ENCODE assay signal across 22 cellular contexts in the genomic region with DNA sequence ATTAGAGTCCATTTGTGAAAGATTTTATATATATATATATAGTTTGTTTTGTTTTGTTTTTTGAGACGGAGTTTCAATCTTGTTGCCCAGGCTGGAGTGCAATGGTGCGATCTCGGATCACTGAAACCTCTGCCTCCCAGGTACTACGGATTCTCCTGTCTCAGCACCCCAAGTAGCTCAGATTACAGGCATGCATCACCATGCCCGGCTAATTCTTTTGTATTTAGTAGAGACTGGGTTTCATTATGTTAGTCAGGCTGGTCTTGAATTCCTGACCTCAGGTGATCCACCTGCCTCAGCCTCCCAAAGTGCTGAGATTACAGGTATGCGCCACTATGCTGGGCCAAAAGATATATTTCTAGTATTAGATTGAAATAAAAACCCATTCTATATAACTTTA. TPM values are rescaled to one million over a fixed set of nuclear protein-coding genes. Genes with fewer than 3 reads are reported as not detected.
DNase-seq lines count a peak whose midpoint lies in the region; ATAC-seq, FAIRE-seq and TF ChIP-seq lines count a peak whose summit lies in the region.
"Had no signal": no experiment of that assay in that cellular context is flagged by ENCODE, and none has a peak within 500 bp of the region (broad histone marks: within the 10 kb centered on the region; RNA-seq: fewer than 3 reads in every experiment).

No MANE protein-coding gene starts in this region.

- H3K9me2 ChIP-seq in hepatocyte (replicated peaks; ENCODE audit: insufficient read depth): no peaks in the 10 kb centered on the region

- H3K9me3 Mint-ChIP-seq in Caco-2 (ENCODE audit: unreplicated experiment) (peaks cover 6% of the 10 kb centered on the region), T-cell (peaks cover 0 to 39% (median 22%) of the 10 kb centered on the region in 3 donors)

- in situ Hi-C loops in HepG2 (cut with HindIII; ENCODE audit: extremely low pct_ligation_motif_present, low pct_unique_long_range_greater_than_20kb): no loop called here

- H3K9ac ChIP-seq in liver (ENCODE audit: low read depth in 1 of 2, low read length in 2 of 2) (no peak overlapping the region), HepG2 (ENCODE audit: insufficient read depth, low read depth, low read length) (no peak overlapping the region)

- no peaks in the 10 kb centered on the region for H3K79me2 ChIP-seq in HepG2 (ENCODE audit: insufficient read depth, low read length)
- peaks cover 7% of the 10 kb centered on the region for H3K79me2 ChIP-seq in hepatocyte

- DNase-seq in HepG2 (ENCODE audit: low spot score): no peak
- peak; percentile 48 for DNase-seq in bronchial epithelial cell (ENCODE audit: low read depth)
- no peak for DNase-seq in hepatocyte (ENCODE audit: low spot score)
- no peak for DNase-seq in Caco-2
- no peak for DNase-seq in NCI-H187 (lab: John Stamatoyannopoulos, UW)
- DNase-seq in T-cell: no peak
- DNase-seq in activated gamma-delta T cell (lab: John Stamatoyannopoulos, UW): no peak
- DNase-seq: AML-193; CD4-positive, alpha-beta T cell; DMS153; DMS79; GOT3; H7 had no signal

- H3K9me3 ChIP-seq in liver (ENCODE audit: control insufficient read depth in 4 of 4, low read length in 3 of 4) (peaks cover 45 to 78% (median 47%) of the 10 kb centered on the region in 4 donors), HepG2 (ENCODE audit: low read length) (peaks cover 57% of the 10 kb centered on the region), hepatocyte (ENCODE audit: low read depth) (no peaks in the 10 kb centered on the region), Caco-2 (peaks cover 21% of the 10 kb centered on the region; the same call in 1 of the 2 replicates)

- peaks cover 0 to 2% (median 0%) of the 10 kb centered on the region in 4 donors for H3K4me1 ChIP-seq in liver (ENCODE audit: control insufficient read depth in 4 of 4, insufficient read depth in 4 of 4, low read length in 3 of 4)
- H3K4me1 ChIP-seq in HepG2 (ENCODE audit: insufficient read depth, low read length): no peaks in the 10 kb centered on the region
- H3K4me1 ChIP-seq in hepatocyte (ENCODE audit: insufficient read depth): peaks cover 5% of the 10 kb centered on the region
- H3K4me1 ChIP-seq in Caco-2: 0 out of 2 replicates have a peak, but pooled peaks cover 3% of the 10 kb centered on the region
- H3K4me1 ChIP-seq: A549 had no signal

- H3K36me3 ChIP-seq in liver (ENCODE audit: control insufficient read depth in 4 of 4, insufficient read depth in 3 of 4, low read depth in 1 of 4, low read length in 3 of 4): peaks cover 0 to 9% (median 8%) of the 10 kb centered on the region in 4 donors
- 0 out of 5 replicates have a peak, but pooled peaks cover 0 to 3% of the 10 kb centered on the region in 2 experiments for H3K36me3 ChIP-seq in HepG2 (replicated peaks in 1 of 2; ENCODE audit: control insufficient read depth in 1 of 2, insufficient read depth in 2 of 2, low read length in 2 of 2)
- peaks cover 1% of the 10 kb centered on the region for H3K36me3 ChIP-seq in bronchial epithelial cell (ENCODE audit: control insufficient read depth, insufficient read depth, low read length)
- H3K36me3 ChIP-seq in hepatocyte (replicated peaks; ENCODE audit: insufficient read depth, low read depth): no peaks in the 10 kb centered on the region
- H3K36me3 ChIP-seq in Caco-2 (ENCODE audit: control insufficient read depth, insufficient read depth, low read length): no peaks in the 10 kb centered on the region; the same call in 1 of the 2 replicates

- intact Hi-C loops in HepG2 (cut with micrococcal nuclease; ENCODE audit: unreplicated experiment): no loop called here
- intact Hi-C loops in Caco-2 (cut with micrococcal nuclease; ENCODE audit: unreplicated experiment): no loop called here

- H3K36me3 Mint-ChIP-seq in Caco-2 (ENCODE audit: insufficient read depth, unreplicated experiment) (peaks cover 55% of the 10 kb centered on the region), T-cell (peaks cover 46% of the 10 kb centered on the region)

- H3K27me3 Mint-ChIP-seq in Caco-2 (ENCODE audit: insufficient read depth, unreplicated experiment) (no peaks in the 10 kb centered on the region), T-cell (no peaks in the 10 kb centered on the region)
- H3K27me3 Mint-ChIP-seq: CD4-positive, alpha-beta T cell had no signal

- POLR2A ChIA-PET in HepG2 (lab: Yijun Ruan, JAX) (no interaction called here), Caco-2 (lab: Charles Lee) (no interaction called here), T-cell (lab: Charles Lee) (no interaction called here)

- H3K27me3 ChIP-seq in liver (ENCODE audit: control insufficient read depth in 4 of 4, insufficient read depth in 4 of 4, low read length in 3 of 4) (no peaks in the 10 kb centered on the region), HepG2 (ENCODE audit: control insufficient read depth in 1 of 2, insufficient read depth in 2 of 2, low read length in 2 of 2) (no peaks in the 10 kb centered on the region; a peak in 1 of 5 replicates), bronchial epithelial cell (ENCODE audit: control insufficient read depth, insufficient read depth, low read length) (no peaks in the 10 kb centered on the region), hepatocyte (no peaks in the 10 kb centered on the region), Caco-2 (replicated peaks; ENCODE audit: control insufficient read depth, insufficient read depth, low read length) (no peaks in the 10 kb centered on the region)

- CTCF ChIA-PET in HepG2 (lab: Yijun Ruan, JAX; ENCODE audit: low intra/inter-chr PET ratio, low total read pairs): no interaction called here
- CTCF ChIA-PET in Caco-2 (lab: Charles Lee): no interaction called here
- CTCF ChIA-PET in T-cell (lab: Charles Lee): no interaction called here

- TF ChIP-seq RAD21 in liver (IDR thresholded peaks at IDR 0.05) (no peak), HepG2 (CRISPR knock-in tag; IDR thresholded peaks at IDR 0.05) (no peak)

- peaks cover 6% of the 10 kb centered on the region for H3K4me1 Mint-ChIP-seq in Caco-2 (ENCODE audit: low read depth, unreplicated experiment)
- peaks cover 8 to 19% (median 16%) of the 10 kb centered on the region in 3 donors for H3K4me1 Mint-ChIP-seq in T-cell

- ATAC-seq in HepG2 (no peak), T-cell (replicated peaks in 1 of 4) (no peak)
- ATAC-seq: A549, GM12878, HCT116 had no signal

- H3K4me3 Mint-ChIP-seq in Caco-2 (ENCODE audit: unreplicated experiment) (no peak overlapping the region), T-cell (no peak overlapping the region)
- H3K4me3 Mint-ChIP-seq: CD4-positive, alpha-beta T cell; HFFc6 had no signal

- no peak for FAIRE-seq in HepG2 (lab: Jason Lieb, UNC)
- no peak for FAIRE-seq in bronchial epithelial cell (lab: Jason Lieb, UNC)
- FAIRE-seq: A549, GM12878, GM19239, HTR-8/SVneo had no signal

- no peak overlapping the region for H2AFZ ChIP-seq in HepG2 (ENCODE audit: low read length)
- no peak overlapping the region for H2AFZ ChIP-seq in hepatocyte

- TF ChIP-seq CTCF in liver (IDR thresholded peaks at IDR 0.05; ENCODE audit: low read depth, low read length, missing input control) (no peak), HepG2 (CRISPR knock-in tag; IDR thresholded peaks at IDR 0.05) (no peak), bronchial epithelial cell (IDR thresholded peaks at IDR 0.05; ENCODE audit: insufficient read depth, low read length, severe bottlenecking) (no peak), hepatocyte (IDR thresholded peaks at IDR 0.05; ENCODE audit: poor library complexity) (no peak), Caco-2 (IDR thresholded peaks at IDR 0.05; ENCODE audit: insufficient read depth in 1 of 2, low read depth in 1 of 2, low read length in 1 of 2, severe bottlenecking in 1 of 2, unreplicated experiment in 1 of 2) (no peak)

- no TSS peak for BruUV-seq in HepG2 (replicated peaks; lab: Mats Ljungman, UMichigan)
- no TSS peak for BruUV-seq in Caco-2 (replicated peaks; lab: Mats Ljungman, UMichigan)

- H3K27ac Mint-ChIP-seq in Caco-2 (ENCODE audit: unreplicated experiment) (no peak overlapping the region), T-cell (no peak overlapping the region)
- H3K27ac Mint-ChIP-seq: CD4-positive, alpha-beta T cell; HFFc6 had no signal

- TF ChIP-seq EP300 in HepG2 (IDR thresholded peaks at IDR 0.05; ENCODE audit: low read depth in 2 of 2, low read length in 2 of 2) (no peak), HepG2 (CRISPR knock-in tag; IDR thresholded peaks at IDR 0.05; ENCODE audit: borderline replicate concordance) (no peak)

- H3K4me3 ChIP-seq in liver (ENCODE audit: low read depth in 1 of 3, low read length in 3 of 3): peak overlapping the region in 2 of 3 donors; percentile 26 to 33
- H3K4me3 ChIP-seq in HepG2 (replicated peaks in 1 of 3; ENCODE audit: insufficient read depth in 1 of 3, low read depth in 2 of 3, low read length in 3 of 3): no peak overlapping the region
- no peak overlapping the region for H3K4me3 ChIP-seq in bronchial epithelial cell (ENCODE audit: low read depth, low read length)
- no peak overlapping the region for H3K4me3 ChIP-seq in hepatocyte
- H3K4me3 ChIP-seq in Caco-2 (ENCODE audit: low read depth, low read length): no peak overlapping the region
- H3K4me3 ChIP-seq: A549, GM12878 had no signal

- no peak overlapping the region for H3K4me2 ChIP-seq in HepG2 (ENCODE audit: low read depth, low read length)
- H3K4me2 ChIP-seq in hepatocyte: no peak overlapping the region
- H3K4me2 ChIP-seq: A549 had no signal

- TF ChIP-seq POLR2A in HepG2 (IDR thresholded peaks at IDR 0.05; ENCODE audit: insufficient read depth in 1 of 2, low read depth in 2 of 2, low read length in 2 of 2): no peak

- H3K27ac ChIP-seq in liver (ENCODE audit: low read depth in 1 of 2, low read length in 2 of 2) (no peak overlapping the region), HepG2 (ENCODE audit: extremely low read length, insufficient read depth, low read length) (no peak overlapping the region), hepatocyte (peak overlapping the region; percentile 37)
- H3K27ac ChIP-seq: 22Rv1, A549, C4-2B had no signal

- H4K20me1 ChIP-seq in HepG2 (ENCODE audit: insufficient read depth, low read length) (no peaks in the 10 kb centered on the region), hepatocyte (ENCODE audit: insufficient read depth, poor library complexity, severe bottlenecking) (no peaks in the 10 kb centered on the region)

- 95% methylated on average over 6 of the region's 6 CpGs for WGBS in liver
- 74% methylated on average over 6 of the region's 6 CpGs for WGBS in HepG2 (ENCODE audit: low lambda C conversion rate)
- 80% methylated on average over 6 of the region's 6 CpGs for WGBS in hepatocyte (ENCODE audit: low lambda C conversion rate, missing lambda C conversion rate)

RNA-seq across cellular contexts. Expression of gene ZNF701, which starts 4.0 kb away (rescaled TPM):
- 10 to 100 TPM in 1 of 2 donors, 1 to 10 TPM in 1; 4.9 to 12.8 TPM for total RNA-seq in liver
- polyA plus RNA-seq in liver: 1 to 10 TPM in 1 of 2 donors, under 1 TPM in 1; 0.75 to 1.1 TPM
- total RNA-seq in HepG2 (2016; rRNA removed; fragmentation: Illumina TruSeq; extraction: Trizol): 6.3 and 7.7 TPM in 2 replicates
- total RNA-seq in HepG2 (2016; cell fraction: cytosol; rRNA removed; fragmentation: Illumina TruSeq; extraction: Trizol; ENCODE audit: low read depth): 1.1 and 2.6 TPM in 2 replicates
- 6.6 and 8.1 TPM in 2 replicates for total RNA-seq in HepG2 (2016; cell fraction: insoluble cytoplasmic fraction; rRNA removed; fragmentation: Illumina TruSeq; extraction: Trizol)
- total RNA-seq in HepG2 (2016; cell fraction: membrane; rRNA removed; fragmentation: Illumina TruSeq; extraction: Trizol): 3.1 and 4.0 TPM in 2 replicates
- total RNA-seq in HepG2 (2016; cell fraction: nucleus; rRNA removed; fragmentation: Illumina TruSeq; extraction: Trizol): 5.7 and 10.0 TPM in 2 replicates
- 4.5 and 5.0 TPM in 2 replicates for polyA plus RNA-seq in HepG2 (2011; rRNA removed)
- 1.6 and 2.2 TPM in 2 replicates for polyA plus RNA-seq in HepG2 (2011; cell fraction: cytosol; rRNA removed)
- 5.8 and 6.5 TPM in 2 replicates for polyA plus RNA-seq in HepG2 (2011; cell fraction: nucleus; rRNA removed)
- 1.7 and 2.9 TPM in 2 replicates for polyA plus RNA-seq in HepG2 (2012)
- 0.11 and 0.12 TPM in 2 replicates for polyA plus RNA-seq in HepG2 (2016; cell fraction: cytosol; fragmentation: Illumina TruSeq; extraction: Trizol; ENCODE audit: low read depth)
- polyA plus RNA-seq in HepG2 (2016; cell fraction: insoluble cytoplasmic fraction; fragmentation: Illumina TruSeq; extraction: Trizol; ENCODE audit: low read depth): 2.8 and 3.7 TPM in 2 replicates
- polyA plus RNA-seq in HepG2 (2016; cell fraction: membrane; fragmentation: Illumina TruSeq; extraction: Trizol; ENCODE audit: low read depth): 0.38 and 0.49 TPM in 2 replicates
- polyA plus RNA-seq in HepG2 (2016; cell fraction: nucleus; fragmentation: Illumina TruSeq; extraction: Trizol; ENCODE audit: insufficient read depth, low read depth): 5.5 and 7.9 TPM in 2 replicates
- polyA minus RNA-seq in HepG2 (2011; rRNA and poly(A)+ RNA removed; ENCODE audit: low replicate concordance): 6.0 and 8.1 TPM in 2 replicates
- polyA minus RNA-seq in HepG2 (2011; cell fraction: cytosol; rRNA and poly(A)+ RNA removed): 4.0 and 5.3 TPM in 2 replicates
- polyA minus RNA-seq in HepG2 (2011; cell fraction: nucleus; rRNA and poly(A)+ RNA removed): 16.4 and 19.3 TPM in 2 replicates
- total RNA-seq in bronchial epithelial cell: 11.6 and 15.6 TPM in 2 replicates
- total RNA-seq in hepatocyte: 15.2 TPM in 2 replicates
- 5.3 and 9.3 TPM in 2 replicates for polyA plus RNA-seq in hepatocyte
- 17.5 and 19.6 TPM in 2 replicates for total RNA-seq in Caco-2 (2022)
- 10 to 100 TPM; 18.5 to 39.4 (median 35.7) TPM for total RNA-seq in T-cell

RNA-seq across cellular contexts. Expression of gene ZNF808, which starts 38.7 kb away (rescaled TPM):
- 1 to 10 TPM; 8.7 to 9.4 TPM for total RNA-seq in liver
- polyA plus RNA-seq in liver: 1 to 10 TPM in 1 of 2 donors, under 1 TPM in 1; 0.88 to 1.7 TPM
- 7.4 and 17.5 TPM in 2 replicates for total RNA-seq in HepG2 (2016; rRNA removed; fragmentation: Illumina TruSeq; extraction: Trizol)
- total RNA-seq in HepG2 (2016; cell fraction: cytosol; rRNA removed; fragmentation: Illumina TruSeq; extraction: Trizol; ENCODE audit: low read depth): 1.5 and 2.7 TPM in 2 replicates
- total RNA-seq in HepG2 (2016; cell fraction: insoluble cytoplasmic fraction; rRNA removed; fragmentation: Illumina TruSeq; extraction: Trizol): 7.6 and 14.1 TPM in 2 replicates
- total RNA-seq in HepG2 (2016; cell fraction: membrane; rRNA removed; fragmentation: Illumina TruSeq; extraction: Trizol): 5.1 and 6.2 TPM in 2 replicates
- total RNA-seq in HepG2 (2016; cell fraction: nucleus; rRNA removed; fragmentation: Illumina TruSeq; extraction: Trizol): 8.7 and 11.8 TPM in 2 replicates
- polyA plus RNA-seq in HepG2 (2011; rRNA removed): 3.0 and 3.3 TPM in 2 replicates
- 1.2 and 2.1 TPM in 2 replicates for polyA plus RNA-seq in HepG2 (2011; cell fraction: cytosol; rRNA removed)
- polyA plus RNA-seq in HepG2 (2011; cell fraction: nucleus; rRNA removed): 3.7 and 5.5 TPM in 2 replicates
- polyA plus RNA-seq in HepG2 (2012): 1.4 and 1.7 TPM in 2 replicates
- polyA plus RNA-seq in HepG2 (2016; cell fraction: cytosol; fragmentation: Illumina TruSeq; extraction: Trizol; ENCODE audit: low read depth): 0.03 and 0.27 TPM in 2 replicates
- polyA plus RNA-seq in HepG2 (2016; cell fraction: insoluble cytoplasmic fraction; fragmentation: Illumina TruSeq; extraction: Trizol; ENCODE audit: low read depth): 2.4 and 3.5 TPM in 2 replicates
- 0.37 and 0.50 TPM in 2 replicates for polyA plus RNA-seq in HepG2 (2016; cell fraction: membrane; fragmentation: Illumina TruSeq; extraction: Trizol; ENCODE audit: low read depth)
- 5.9 and 8.6 TPM in 2 replicates for polyA plus RNA-seq in HepG2 (2016; cell fraction: nucleus; fragmentation: Illumina TruSeq; extraction: Trizol; ENCODE audit: insufficient read depth, low read depth)
- 2.8 and 6.5 TPM in 2 replicates for polyA minus RNA-seq in HepG2 (2011; rRNA and poly(A)+ RNA removed; ENCODE audit: low replicate concordance)
- 3.8 and 6.8 TPM in 2 replicates for polyA minus RNA-seq in HepG2 (2011; cell fraction: cytosol; rRNA and poly(A)+ RNA removed)
- polyA minus RNA-seq in HepG2 (2011; cell fraction: nucleus; rRNA and poly(A)+ RNA removed): 13.0 and 22.6 TPM in 2 replicates
- total RNA-seq in bronchial epithelial cell: 12.6 and 17.0 TPM in 2 replicates
- total RNA-seq in hepatocyte: 15.7 and 25.7 TPM in 2 replicates
- 2.2 and 2.7 TPM in 2 replicates for polyA plus RNA-seq in hepatocyte
- total RNA-seq in Caco-2 (2022): 19.3 and 19.8 TPM in 2 replicates
- 10 to 100 TPM; 26.5 to 46.7 (median 41.3) TPM for total RNA-seq in T-cell

Comparison
In these comparisons a context has a peak if more than half of its experiments do, and no peak if none do; other contexts are left out.
1. H3K4me3 ChIP-seq: peak in liver (2 of 3); none in HepG2 (0 of 3), bronchial epithelial cell (single experiment), hepatocyte (single experiment) and Caco-2 (single experiment).